Comparison of ENCODE assay signal across 1 cellular context in the genomic region with DNA sequence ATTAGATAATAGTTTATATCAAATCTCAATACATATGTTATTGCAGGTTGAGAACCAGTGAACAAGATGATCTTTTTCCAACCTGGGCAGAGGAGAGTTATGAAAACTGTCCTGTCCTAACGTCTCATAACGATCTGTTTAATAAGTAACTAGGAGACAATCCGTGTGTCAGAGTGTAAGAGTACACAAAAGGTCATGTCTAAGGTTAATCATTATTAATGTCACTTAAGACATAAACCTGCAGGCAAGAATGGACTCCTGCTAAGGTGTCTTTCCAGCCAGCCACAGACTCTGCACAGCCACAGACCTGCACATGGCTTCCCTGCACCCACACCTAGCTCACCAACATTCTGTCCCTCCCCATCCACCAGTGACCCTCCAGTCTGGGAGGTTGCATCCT.
TF ChIP-seq lines count a peak whose summit lies in the region.

No MANE protein-coding gene starts in this region.

TF ChIP-seq in HepG2, 621 proteins besides CTCF, POLR2A, EP300 and RAD21 (continued from another document):
- TF ChIP-seq, protein P1, sequence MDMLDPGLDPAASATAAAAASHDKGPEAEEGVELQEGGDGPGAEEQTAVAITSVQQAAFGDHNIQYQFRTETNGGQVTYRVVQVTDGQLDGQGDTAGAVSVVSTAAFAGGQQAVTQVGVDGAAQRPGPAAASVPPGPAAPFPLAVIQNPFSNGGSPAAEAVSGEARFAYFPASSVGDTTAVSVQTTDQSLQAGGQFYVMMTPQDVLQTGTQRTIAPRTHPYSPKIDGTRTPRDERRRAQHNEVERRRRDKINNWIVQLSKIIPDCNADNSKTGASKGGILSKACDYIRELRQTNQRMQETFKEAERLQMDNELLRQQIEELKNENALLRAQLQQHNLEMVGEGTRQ (IDR thresholded peaks at IDR 0.05; ENCODE audit: low read depth, low read length): no peak
- TF ChIP-seq, protein P1 (CRISPR knock-in tag; IDR thresholded peaks at IDR 0.05; ENCODE audit: borderline replicate concordance): no peak
- TF ChIP-seq ARNTL (CRISPR knock-in tag; IDR thresholded peaks at IDR 0.05) (no peak), PRMT3 (CRISPR knock-in tag; IDR thresholded peaks at IDR 0.05; ENCODE audit: borderline replicate concordance, low read depth) (no peak), ZBTB44 (CRISPR knock-in tag; IDR thresholded peaks at IDR 0.05) (no peak), MTF2 (CRISPR knock-in tag; IDR thresholded peaks at IDR 0.05; ENCODE audit: borderline replicate concordance) (no peak), AHDC1 (CRISPR knock-in tag; IDR thresholded peaks at IDR 0.05; ENCODE audit: borderline replicate concordance) (peak; percentile 42; the same call in 1 of the 2 replicates), ZNF724P (CRISPR knock-in tag; IDR thresholded peaks at IDR 0.05; ENCODE audit: borderline replicate concordance) (no peak), SOX13 (IDR thresholded peaks at IDR 0.05) (no peak), SOX13 (CRISPR knock-in tag; conservative IDR thresholded peaks at IDR 0.05 in 1 of 2, IDR thresholded peaks at IDR 0.05 in 1 of 2) (peak in 1 of 2 experiments; percentile 41; a peak in 1 of 4 replicates), POGZ (CRISPR knock-in tag; IDR thresholded peaks at IDR 0.05) (0 out of 2 replicates have a peak, but pooled peaks have one; percentile 27), GTF2F1 (IDR thresholded peaks at IDR 0.05; ENCODE audit: low read length) (no peak), PAF1 (CRISPR knock-in tag; IDR thresholded peaks at IDR 0.05) (no peak), ZNF337 (CRISPR knock-in tag; IDR thresholded peaks at IDR 0.05; ENCODE audit: borderline replicate concordance, low read depth) (no peak), ZNF329 (CRISPR knock-in tag; IDR thresholded peaks at IDR 0.05; ENCODE audit: low read depth) (no peak), GFI1 (CRISPR knock-in tag; IDR thresholded peaks at IDR 0.05; ENCODE audit: borderline replicate concordance) (no peak), XBP1 (CRISPR knock-in tag; IDR thresholded peaks at IDR 0.05) (no peak), RORA (CRISPR knock-in tag; IDR thresholded peaks at IDR 0.05) (no peak), HMGXB3 (CRISPR knock-in tag; IDR thresholded peaks at IDR 0.05; ENCODE audit: borderline replicate concordance) (no peak), YY1 (IDR thresholded peaks at IDR 0.05; ENCODE audit: insufficient read depth, insufficient replicate concordance, low read depth, low read length) (no peak), NFIB (CRISPR knock-in tag; IDR thresholded peaks at IDR 0.05; ENCODE audit: borderline replicate concordance) (no peak), MAZ (IDR thresholded peaks at IDR 0.05; ENCODE audit: borderline replicate concordance, low read depth, low read length) (no peak), MAZ (CRISPR knock-in tag; IDR thresholded peaks at IDR 0.05; ENCODE audit: low read depth) (no peak), MIXL1 (CRISPR knock-in tag; IDR thresholded peaks at IDR 0.05) (peak; percentile 79), ZNF460 (CRISPR knock-in tag; IDR thresholded peaks at IDR 0.05; ENCODE audit: borderline replicate concordance) (no peak), DDIT3 (CRISPR knock-in tag; IDR thresholded peaks at IDR 0.05) (no peak), RARA (CRISPR knock-in tag; IDR thresholded peaks at IDR 0.05) (peak; percentile 49; the same call in 1 of the 2 replicates), ZNF3 (CRISPR knock-in tag; IDR thresholded peaks at IDR 0.05) (no peak), CBFB (CRISPR knock-in tag; IDR thresholded peaks at IDR 0.05) (no peak), ZNF556 (CRISPR knock-in tag; IDR thresholded peaks at IDR 0.05; ENCODE audit: borderline replicate concordance) (no peak), ZNF720 (CRISPR knock-in tag; IDR thresholded peaks at IDR 0.05) (no peak), ZFX (CRISPR knock-in tag; IDR thresholded peaks at IDR 0.05; ENCODE audit: low read depth) (no peak), ZNF597 (CRISPR knock-in tag; IDR thresholded peaks at IDR 0.05) (no peak), ZNF660 (CRISPR knock-in tag; IDR thresholded peaks at IDR 0.05; ENCODE audit: borderline replicate concordance, low read depth) (no peak), ZNF678 (CRISPR knock-in tag; IDR thresholded peaks at IDR 0.05) (no peak), ZNF205 (CRISPR knock-in tag; IDR thresholded peaks at IDR 0.05) (no peak), PITX1 (CRISPR knock-in tag; IDR thresholded peaks at IDR 0.05) (no peak), FOSL2 (CRISPR knock-in tag; IDR thresholded peaks at IDR 0.05) (no peak)
- TF ChIP-seq, protein P2, sequence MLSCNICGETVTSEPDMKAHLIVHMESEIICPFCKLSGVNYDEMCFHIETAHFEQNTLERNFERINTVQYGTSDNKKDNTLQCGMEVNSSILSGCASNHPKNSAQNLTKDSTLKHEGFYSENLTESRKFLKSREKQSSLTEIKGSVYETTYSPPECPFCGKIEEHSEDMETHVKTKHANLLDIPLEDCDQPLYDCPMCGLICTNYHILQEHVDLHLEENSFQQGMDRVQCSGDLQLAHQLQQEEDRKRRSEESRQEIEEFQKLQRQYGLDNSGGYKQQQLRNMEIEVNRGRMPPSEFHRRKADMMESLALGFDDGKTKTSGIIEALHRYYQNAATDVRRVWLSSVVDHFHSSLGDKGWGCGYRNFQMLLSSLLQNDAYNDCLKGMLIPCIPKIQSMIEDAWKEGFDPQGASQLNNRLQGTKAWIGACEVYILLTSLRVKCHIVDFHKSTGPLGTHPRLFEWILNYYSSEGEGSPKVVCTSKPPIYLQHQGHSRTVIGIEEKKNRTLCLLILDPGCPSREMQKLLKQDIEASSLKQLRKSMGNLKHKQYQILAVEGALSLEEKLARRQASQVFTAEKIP (CRISPR knock-in tag; IDR thresholded peaks at IDR 0.05; ENCODE audit: borderline replicate concordance): no peak
- TF ChIP-seq, protein P3, sequence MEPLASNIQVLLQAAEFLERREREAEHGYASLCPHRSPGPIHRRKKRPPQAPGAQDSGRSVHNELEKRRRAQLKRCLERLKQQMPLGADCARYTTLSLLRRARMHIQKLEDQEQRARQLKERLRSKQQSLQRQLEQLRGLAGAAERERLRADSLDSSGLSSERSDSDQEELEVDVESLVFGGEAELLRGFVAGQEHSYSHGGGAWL (CRISPR knock-in tag; IDR thresholded peaks at IDR 0.05): no peak
